ENCODE assay signal across 1 cellular context in genomic region chr11:32302826-32303225, GRCh38.
TF ChIP-seq lines count a peak whose summit lies in the region.

No MANE protein-coding gene starts in this region.

TF ChIP-seq in GM23338, 12 proteins besides CTCF, POLR2A, EP300 and RAD21 (continued from another document):
- TF ChIP-seq ZNF462 (CRISPR knock-in tag; IDR thresholded peaks at IDR 0.05): no peak
- no peak for TF ChIP-seq NANOG (IDR thresholded peaks at IDR 0.05; ENCODE audit: borderline replicate concordance)
- no peak for TF ChIP-seq ETS1 (IDR thresholded peaks at IDR 0.05)
